7 cellular contexts compared by ENCODE assay signal in genomic region chr2:18237298-18237697, GRCh38.
"Had no signal": no experiment of that assay in that cellular context is flagged by ENCODE, and none has a peak within 500 bp of the region (broad histone marks: within the 10 kb centered on the region; RNA-seq: fewer than 3 reads in every experiment).

No MANE protein-coding gene starts in this region.

- FAIRE-seq: H54, HTR-8/SVneo had no signal

- H3K4me3 ChIP-seq: GM23248 had no signal

- H3K9ac ChIP-seq: GM23248 had no signal

- H3K27ac ChIP-seq: GM23248 had no signal

- DNase-seq: GM23248, GOT3, H9, HCEC 1CT, KBM-7 had no signal
